25 cellular contexts compared by ENCODE assay signal in the genomic region with DNA sequence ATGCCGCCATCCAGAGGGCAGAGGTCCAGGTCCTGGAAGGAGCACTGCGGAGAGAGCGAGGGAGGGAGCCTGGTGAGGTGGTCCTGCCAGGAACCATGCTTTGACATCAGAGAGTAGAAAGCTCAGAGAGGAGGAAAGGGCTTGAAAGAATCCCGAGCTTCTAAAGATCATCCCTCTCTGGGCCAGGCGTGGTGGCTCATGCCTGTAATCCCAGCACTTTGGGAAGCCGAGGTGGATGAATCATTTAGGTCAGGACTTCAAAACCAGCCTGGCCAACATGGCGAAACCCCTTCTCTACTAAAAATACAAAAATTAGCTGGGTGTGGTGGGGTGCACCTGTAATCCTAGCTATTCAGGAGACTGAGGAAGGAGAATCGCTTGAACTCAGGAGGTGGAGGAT. TPM values are rescaled to one million over a fixed set of nuclear protein-coding genes. Genes with fewer than 3 reads are reported as not detected.
DNase-seq lines count a peak whose midpoint lies in the region; ATAC-seq and TF ChIP-seq lines count a peak whose summit lies in the region.
"Had no signal": no experiment of that assay in that cellular context is flagged by ENCODE, and none has a peak within 500 bp of the region (broad histone marks: within the 10 kb centered on the region; RNA-seq: fewer than 3 reads in every experiment).

No MANE protein-coding gene starts in this region.

- H3K9me2 ChIP-seq in PC-3 (replicated peaks; ENCODE audit: low read length): no peaks in the 10 kb centered on the region

- no peak for TF ChIP-seq CTCF in PC-3 (conservative IDR thresholded peaks at IDR 0.05; ENCODE audit: low read depth, low read length)
- TF ChIP-seq CTCF in mesothelial cell of epicardium (IDR thresholded peaks at IDR 0.05; ENCODE audit: unreplicated experiment): no peak
- no peak for TF ChIP-seq CTCF in HFFc6 (IDR thresholded peaks at IDR 0.05)

- peaks cover 9% of the 10 kb centered on the region for H3K36me3 ChIP-seq in PC-3 (ENCODE audit: low read depth, low read length)
- H3K36me3 ChIP-seq: BE2C had no signal

- H3K79me2 ChIP-seq in PC-3 (ENCODE audit: low read length): peaks cover 18% of the 10 kb centered on the region

- no peak overlapping the region for H3K4me3 Mint-ChIP-seq in mesothelial cell of epicardium
- no peak overlapping the region for H3K4me3 Mint-ChIP-seq in T-helper 2 cell treated with Interferon-gamma antibody and Interleukin-4, amounts not matched to agents 5 μg/mL and 100 μg/mL, for 36 hours
- no peak overlapping the region for H3K4me3 Mint-ChIP-seq in HFFc6
- H3K4me3 Mint-ChIP-seq: CD4-positive, alpha-beta T cell; GM23338; H9; IgD-negative memory B cell had no signal

- TF ChIP-seq POLR2A in erythroblast (IDR thresholded peaks at IDR 0.05; ENCODE audit: low read length): no peak

- H3K27me3 Mint-ChIP-seq in mesothelial cell of epicardium (ENCODE audit: low read depth) (no peaks in the 10 kb centered on the region), HFFc6 (ENCODE audit: insufficient read depth) (no peaks in the 10 kb centered on the region; the same call in 1 of the 2 replicates)
- peaks cover 6% of the 10 kb centered on the region for H3K27me3 Mint-ChIP-seq in T-helper 2 cell treated with Interferon-gamma antibody and Interleukin-4, amounts not matched to agents 5 μg/mL and 100 μg/mL, for 36 hours (ENCODE audit: low read depth)
- H3K27me3 Mint-ChIP-seq: CD4-positive, alpha-beta T cell; IgD-negative memory B cell had no signal

- H3K27me3 ChIP-seq in PC-3 (ENCODE audit: low read length): no peaks in the 10 kb centered on the region
- H3K27me3 ChIP-seq: BE2C had no signal

- no peak overlapping the region for H2AFZ ChIP-seq in PC-3 (ENCODE audit: low read length)
- H2AFZ ChIP-seq: GM23338 had no signal

- DNase-seq in activated CD8-positive, alpha-beta memory T cell treated with anti-CD3 and anti-CD28 coated beads for 24 hours: peak; percentile 13
- DNase-seq in activated CD8-positive, alpha-beta memory T cell treated with anti-CD3 and anti-CD28 coated beads, Interleukin-2, amount 50 U/mL, for 4 hours: no peak
- no peak for DNase-seq in PC-3
- peak; percentile 34 for DNase-seq in amniotic epithelial cell (ENCODE audit: low read depth)
- DNase-seq in mesothelial cell of epicardium (ENCODE audit: low spot score in 2 of 2, unreplicated experiment in 2 of 2): no peak
- no peak for DNase-seq in T-helper 2 cell treated with Interferon-gamma antibody and Interleukin-4, amounts not matched to agents 5 μg/mL and 100 μg/mL, for 36 hours (ENCODE audit: low spot score)
- no peak for DNase-seq in erythroblast (lab: John Stamatoyannopoulos, UW)
- DNase-seq in HFFc6: no peak
- DNase-seq: ACHN; BE2C; CD4-positive, alpha-beta T cell; DMS53; GF-D8; H9; MM.1S; NCI-H2029; NCI-H446; NCI-H524 treated with DMSO at 0.1 percent for 48 hours; NCI-H774; RPMI8226; SHP77 treated with DMSO at 0.1 percent for 48 hours had no signal

- H3K4me1 Mint-ChIP-seq in mesothelial cell of epicardium (peaks cover 34% of the 10 kb centered on the region), HFFc6 (ENCODE audit: low read depth) (peaks cover 44% of the 10 kb centered on the region)
- peaks cover 5% of the 10 kb centered on the region for H3K4me1 Mint-ChIP-seq in T-helper 2 cell treated with Interferon-gamma antibody and Interleukin-4, amounts not matched to agents 5 μg/mL and 100 μg/mL, for 36 hours (ENCODE audit: low read depth)

- H4K20me1 ChIP-seq in PC-3 (ENCODE audit: low read length): no peaks in the 10 kb centered on the region

- peaks cover 35% of the 10 kb centered on the region for H3K4me1 ChIP-seq in PC-3 (ENCODE audit: insufficient read depth, low read length)
- H3K4me1 ChIP-seq: BE2C had no signal

- no peak for ATAC-seq in PC-3
- ATAC-seq: GM23338 had no signal

- POLR2A ChIA-PET in PC-3 (lab: Charles Lee; ENCODE audit: unreplicated experiment): interaction anchor here (0.6 kb wide), 2 partner anchors 19 to 33 kb away, joined by 3 to 4 read pairs; no protein-coding TSS in a partner anchor

- H3K4me3 ChIP-seq in PC-3 (ENCODE audit: low read length): no peak overlapping the region
- H3K4me3 ChIP-seq: GM23338 had no signal

- 0 out of 2 replicates have a peak overlapping the region, but pooled peaks have one; percentile 85 for H3K4me2 ChIP-seq in PC-3 (ENCODE audit: low read length)
- H3K4me2 ChIP-seq: GM23338, KMS-11 had no signal

- H3F3A ChIP-seq in PC-3 (ENCODE audit: low read length, unreplicated experiment): peaks cover 7% of the 10 kb centered on the region

- peak overlapping the region; percentile 66 for H3K27ac Mint-ChIP-seq in mesothelial cell of epicardium
- no peak overlapping the region for H3K27ac Mint-ChIP-seq in T-helper 2 cell treated with Interferon-gamma antibody and Interleukin-4, amounts not matched to agents 5 μg/mL and 100 μg/mL, for 36 hours
- H3K27ac Mint-ChIP-seq in HFFc6: no peak overlapping the region; the same call in 1 of the 2 replicates
- H3K27ac Mint-ChIP-seq: CD4-positive, alpha-beta T cell; GM23338; H9; IgD-negative memory B cell had no signal

- no TSS peak for BruUV-seq in PC-3 (replicated peaks; lab: Mats Ljungman, UMichigan)

- no peaks in the 10 kb centered on the region for H3K9me3 Mint-ChIP-seq in mesothelial cell of epicardium
- H3K9me3 Mint-ChIP-seq in T-helper 2 cell treated with Interferon-gamma antibody and Interleukin-4, amounts not matched to agents 5 μg/mL and 100 μg/mL, for 36 hours: no peaks in the 10 kb centered on the region
- no peaks in the 10 kb centered on the region for H3K9me3 Mint-ChIP-seq in HFFc6
- H3K9me3 Mint-ChIP-seq: CD4-positive, alpha-beta T cell; GM23338; H9 had no signal

- no peak overlapping the region for H3K27ac ChIP-seq in PC-3 (ENCODE audit: low read length)
- H3K27ac ChIP-seq: 22Rv1, KMS-11 had no signal

- H3K36me3 Mint-ChIP-seq in mesothelial cell of epicardium (no peaks in the 10 kb centered on the region), HFFc6 (ENCODE audit: low read depth) (peaks cover 33% of the 10 kb centered on the region)
- no peaks in the 10 kb centered on the region for H3K36me3 Mint-ChIP-seq in T-helper 2 cell treated with Interferon-gamma antibody and Interleukin-4, amounts not matched to agents 5 μg/mL and 100 μg/mL, for 36 hours (ENCODE audit: low read depth)
- H3K36me3 Mint-ChIP-seq: IgD-negative memory B cell had no signal

- intact Hi-C loops in PC-3 (cut with micrococcal nuclease): no loop called here

- CTCF ChIA-PET in PC-3 (lab: Charles Lee): no interaction called here

- H3K9ac ChIP-seq in PC-3 (ENCODE audit: low read length): no peak overlapping the region
- H3K9ac ChIP-seq: KMS-11 had no signal

- no peaks in the 10 kb centered on the region for H3K9me3 ChIP-seq in PC-3 (ENCODE audit: low read length)
- H3K9me3 ChIP-seq: BE2C had no signal

RNA-seq across cellular contexts. Expression of a gene that starts 3.0 kb away (rescaled TPM):
- 48.4 and 67.5 TPM in 2 replicates for total RNA-seq in PC-3 (2014; rRNA removed)
- total RNA-seq in mesothelial cell of epicardium: 1.3 to 1.7 TPM (median 1.4 TPM) in 3 replicates
- 1 to 10 TPM; 1.3 to 7.7 (median 6.0) TPM for total RNA-seq in HFFc6 (2021; fragmentation: NEBNext Ultra II Directional; extraction: Animal tissue kit (Norgen Biotek cat#: 25700))
- total RNA-seq: GM23338, H9 had no signal

RNA-seq across cellular contexts. Expression of a gene that starts 49.2 kb away (rescaled TPM):
- total RNA-seq in PC-3 (2014; rRNA removed) (0.11 TPM in 1 of 2 replicates, not detected in the other), mesothelial cell of epicardium (3.9 to 4.8 TPM (median 4.4 TPM) in 3 replicates)
- under 1 TPM in 1 of 6 experiments, not detected in 5; 0.07 TPM for total RNA-seq in HFFc6 (2021; fragmentation: NEBNext Ultra II Directional; extraction: Animal tissue kit (Norgen Biotek cat#: 25700))
- total RNA-seq: CD4-positive, alpha-beta T cell had no signal

Comparison
In these comparisons a context has a peak if more than half of its experiments do, and no peak if none do; other contexts are left out.
1. DNase-seq: peak in activated CD8-positive, alpha-beta memory T cell treated with anti-CD3 and anti-CD28 coated beads for 24 hours (single experiment) and amniotic epithelial cell (single experiment); none in activated CD8-positive, alpha-beta memory T cell treated with anti-CD3 and anti-CD28 coated beads, Interleukin-2, amount 50 U/mL, for 4 hours (single experiment), PC-3 (single experiment), mesothelial cell of epicardium (0 of 2), T-helper 2 cell treated with Interferon-gamma antibody and Interleukin-4, amounts not matched to agents 5 μg/mL and 100 μg/mL, for 36 hours (single experiment), erythroblast (0 of 2) and HFFc6 (single experiment).